19 cellular contexts compared by ENCODE assay signal in the genomic region with DNA sequence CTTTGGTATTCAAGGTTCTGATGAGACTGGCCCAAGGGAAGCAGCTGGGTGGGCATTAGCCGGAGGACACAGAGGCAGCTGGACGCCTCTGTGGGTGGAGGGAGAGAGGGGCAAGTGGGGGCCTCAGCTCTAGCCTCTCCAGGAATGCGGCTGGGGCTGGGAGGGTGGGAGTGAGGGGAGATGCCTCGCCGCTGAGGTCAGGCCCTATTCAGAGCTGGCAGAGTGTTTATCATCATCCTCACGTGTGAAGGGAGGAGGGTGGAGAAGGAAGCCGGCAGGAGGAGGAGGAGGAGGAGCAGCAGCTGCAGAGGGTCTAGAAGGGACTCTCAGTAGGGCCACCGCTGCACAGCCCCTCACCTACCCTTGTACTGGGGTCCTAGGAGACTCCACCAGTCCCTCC. TPM values are rescaled to one million over a fixed set of nuclear protein-coding genes. Genes with fewer than 3 reads are reported as not detected.
DNase-seq lines count a peak whose midpoint lies in the region; TF ChIP-seq lines count a peak whose summit lies in the region.
"Had no signal": no experiment of that assay in that cellular context is flagged by ENCODE, and none has a peak within 500 bp of the region (broad histone marks: within the 10 kb centered on the region; RNA-seq: fewer than 3 reads in every experiment).

No MANE protein-coding gene starts in this region.

- H3K36me3 Mint-ChIP-seq in progenitor cell of endocrine pancreas (ENCODE audit: insufficient read depth), result no peaks in the 10 kb centered on the region

- peak overlapping the region in 1 of 4 donors; percentile 33 for H3K27ac ChIP-seq in Peyer's patch
- peak overlapping the region; percentile 37 for H3K27ac ChIP-seq in mesodermal cell (ENCODE audit: low read depth, low read length, severe bottlenecking)
- H3K27ac ChIP-seq in spleen, result no peak overlapping the region
- H3K27ac ChIP-seq in WERI-Rb-1, result no peak overlapping the region
- H3K27ac ChIP-seq: hepatocyte had no signal

- no peak overlapping the region for H3K4me3 Mint-ChIP-seq in progenitor cell of endocrine pancreas (ENCODE audit: low read depth)

- H3K27ac Mint-ChIP-seq in progenitor cell of endocrine pancreas, result no peak overlapping the region

- peaks cover 15% of the 10 kb centered on the region for H3K27me3 Mint-ChIP-seq in progenitor cell of endocrine pancreas

- 20 to 27% methylated on average over 2 to 5 of the region's 8 CpGs for WGBS in mesodermal cell (ENCODE audit: insufficient coverage in 2 of 2), 2 experiments
- 68 to 93% (median 84%) methylated on average over 8 of the region's 8 CpGs for WGBS in spleen, 5 donors

- H3K4me3 ChIP-seq in Peyer's patch (no peak overlapping the region), mesodermal cell (ENCODE audit: extremely low read depth, insufficient read depth, low read length, poor library complexity, severe bottlenecking) (no peak overlapping the region), spleen (no peak overlapping the region), WERI-Rb-1 (ENCODE audit: low read depth, low read length) (no peak overlapping the region)
- H3K4me3 ChIP-seq: hepatocyte, mucosa of descending colon had no signal

- H3K4me1 Mint-ChIP-seq in progenitor cell of endocrine pancreas (ENCODE audit: low read depth), result peaks cover 10% of the 10 kb centered on the region

- no peak for TF ChIP-seq POLR2A in Peyer's patch (IDR thresholded peaks at IDR 0.05)
- no peak for TF ChIP-seq POLR2A in spleen (IDR thresholded peaks at IDR 0.05)

- peaks cover 0 to 12% (median 0%) of the 10 kb centered on the region in 4 donors for H3K4me1 ChIP-seq in Peyer's patch
- H3K4me1 ChIP-seq in mesodermal cell (ENCODE audit: control insufficient read depth, insufficient read depth, low read length, poor library complexity, severe bottlenecking), result peaks cover 42% of the 10 kb centered on the region
- H3K4me1 ChIP-seq in spleen, result peaks cover 0 to 37% (median 19%) of the 10 kb centered on the region in 6 donors

- DNase-seq in Peyer's patch, result peak in 2 of 3 donors; percentile 30 to 38
- peak; percentile 82 for DNase-seq in cardiac septum (ENCODE audit: low spot score)
- peak; percentile 38 for DNase-seq in spleen
- DNase-seq in activated CD4-positive, alpha-beta T cell treated with anti-CD3 and anti-CD28 coated beads, Interleukin-2, amount 50 U/mL, for 1 hour, result no peak
- no peak for DNase-seq in DMS 273 treated with DMSO at 0.1 percent for 48 hours (lab: John Stamatoyannopoulos, UW)
- DNase-seq in progenitor cell of endocrine pancreas (ENCODE audit: low spot score, unreplicated experiment), result no peak
- DNase-seq in WERI-Rb-1, result no peak
- DNase-seq: activated gamma-delta T cell treated with Interleukin-2 at 50 U/mL for 16 hours; cerebellar nuclear complex; effector CD8-positive, alpha-beta T cell; Kasumi-1; mucosa of descending colon; NCI-H1105; SK-N-SH; small intestine; stimulated activated CD8-positive, alpha-beta memory T cell treated with anti-CD3 and anti-CD28 coated beads, Interleukin-4, amount 100 ng/mL, for 48 hours; T1000 had no signal

- no peaks in the 10 kb centered on the region for H3K27me3 ChIP-seq in Peyer's patch
- H3K27me3 ChIP-seq in spleen (replicated peaks in 1 of 7), result peaks cover 0 to under 1% (median 0%) of the 10 kb centered on the region in 7 donors
- H3K27me3 ChIP-seq in WERI-Rb-1 (ENCODE audit: insufficient read depth, low read depth, severe bottlenecking), result no peaks in the 10 kb centered on the region
- H3K27me3 ChIP-seq: hepatocyte had no signal

- H3K9me3 ChIP-seq in Peyer's patch, result no peaks in the 10 kb centered on the region
- H3K9me3 ChIP-seq in mesodermal cell (ENCODE audit: control insufficient read depth, low read length), result no peaks in the 10 kb centered on the region
- no peaks in the 10 kb centered on the region for H3K9me3 ChIP-seq in spleen
- H3K9me3 ChIP-seq in WERI-Rb-1 (ENCODE audit: severe bottlenecking), result no peaks in the 10 kb centered on the region
- H3K9me3 ChIP-seq: mucosa of descending colon, SK-N-SH had no signal

- TF ChIP-seq CTCF in Peyer's patch (IDR thresholded peaks at IDR 0.05) (no peak), spleen (IDR thresholded peaks at IDR 0.05 in 8 of 11, conservative IDR thresholded peaks at IDR 0.05 in 3 of 11) (no peak), progenitor cell of endocrine pancreas (IDR thresholded peaks at IDR 0.05; ENCODE audit: unreplicated experiment) (no peak), WERI-Rb-1 (IDR thresholded peaks at IDR 0.05; ENCODE audit: low read depth, low read length) (no peak)

- H3K9me3 Mint-ChIP-seq in progenitor cell of endocrine pancreas (ENCODE audit: low read depth), result no peaks in the 10 kb centered on the region

- intact Hi-C loops in cardiac septum (cut with DNase I), result no loop called here
- intact Hi-C loops in spleen (cut with DNase I; ENCODE audit: low total_unique reads), result no loop called here

- H3K36me3 ChIP-seq in Peyer's patch, result no peaks in the 10 kb centered on the region
- H3K36me3 ChIP-seq in mesodermal cell (ENCODE audit: control insufficient read depth, insufficient read depth, low read length), result peaks cover 9% of the 10 kb centered on the region
- H3K36me3 ChIP-seq in spleen, result no peaks in the 10 kb centered on the region
- H3K36me3 ChIP-seq in WERI-Rb-1, result no peaks in the 10 kb centered on the region

RNA-seq across cellular contexts. Expression of a gene that starts 43.1 kb away (rescaled TPM):
- total RNA-seq in Peyer's patch (100 to 1,000 TPM in 2 of 4 donors, 10 to 100 TPM in 2; 23.1 to 156 (median 81.1) TPM), cardiac septum (870 TPM), spleen (100 to 1,000 TPM; 170 to 580 (median 273) TPM), progenitor cell of endocrine pancreas (7.7 and 7.9 TPM in 2 replicates)
- 26.9 TPM for polyA plus RNA-seq in mesodermal cell (2013, experiment 1 of 2)
- 24.8 TPM for polyA plus RNA-seq in mesodermal cell (2013, experiment 2 of 2)
- 10 to 100 TPM in 1 of 3 donors, 1 to 10 TPM in 2; 6.9 to 48.7 (median 8.6) TPM for polyA plus RNA-seq in spleen

Comparison
In these comparisons a context has a peak if more than half of its experiments do, and no peak if none do; other contexts are left out.
1. DNase-seq: peak in Peyer's patch (2 of 3), cardiac septum (single experiment) and spleen (single experiment); none in activated CD4-positive, alpha-beta T cell treated with anti-CD3 and anti-CD28 coated beads, Interleukin-2, amount 50 U/mL, for 1 hour (single experiment), DMS 273 treated with DMSO at 0.1 percent for 48 hours (single experiment), progenitor cell of endocrine pancreas (single experiment) and WERI-Rb-1 (single experiment).